9 cellular contexts compared by ENCODE assay signal in the genomic region with DNA sequence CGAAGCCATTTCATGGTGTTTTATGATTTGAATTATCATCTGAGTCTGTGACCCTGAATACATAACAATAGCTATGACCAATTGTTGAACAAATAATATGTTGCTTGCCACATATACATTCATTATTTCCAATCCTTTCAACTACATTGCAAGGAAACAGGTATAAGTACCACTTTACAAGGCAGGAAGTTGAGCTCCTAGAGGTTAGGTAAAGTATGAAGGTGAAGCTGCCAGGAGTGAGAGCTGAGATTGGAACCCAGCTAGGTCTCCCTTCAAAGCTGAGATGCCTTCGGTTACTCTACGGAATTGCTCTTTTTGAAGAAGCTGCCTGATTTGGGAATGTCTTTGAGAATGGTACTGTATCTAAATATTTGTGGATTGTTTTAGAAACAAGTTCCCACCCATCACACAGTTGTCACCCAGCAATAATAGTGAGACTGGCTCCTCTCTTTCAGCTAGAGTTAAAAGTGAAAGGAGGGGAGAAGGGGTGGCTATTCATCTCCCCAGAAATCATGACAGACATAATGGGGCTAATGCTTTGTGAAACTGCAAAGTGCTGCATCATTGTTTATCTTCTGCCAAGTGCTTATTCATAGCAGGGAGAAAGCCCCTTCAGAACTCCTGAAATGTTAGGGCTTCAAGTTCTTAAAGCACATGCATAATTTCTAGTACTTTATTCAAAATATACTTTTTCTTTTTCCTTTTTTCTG.
A peak's percentile ranks its signal among the peaks of the same experiment; 100 is the strongest.
DNase-seq lines count a peak whose midpoint lies in the region; ATAC-seq lines count a peak whose summit lies in the region.
"Had no signal": no experiment of that assay in that cellular context is flagged by ENCODE, and none has a peak within 500 bp of the region (broad histone marks: within the 10 kb centered on the region; RNA-seq: fewer than 3 reads in every experiment).

No MANE protein-coding gene starts in this region.

- H3K27ac ChIP-seq in cingulate gyrus (ENCODE audit: low read depth, low read length) = peak overlapping the region; percentile 39
- H3K27ac ChIP-seq: parathyroid adenoma, SK-N-MC had no signal

- peaks cover 23 to 42% (median 33%) of the 10 kb centered on the region in 4 donors for H3K4me1 Mint-ChIP-seq in naive thymus-derived CD8-positive, alpha-beta T cell

- H3K4me3 Mint-ChIP-seq in naive thymus-derived CD8-positive, alpha-beta T cell = peak overlapping the region in 1 of 10 donors; percentile 22

- H3K27me3 Mint-ChIP-seq in naive thymus-derived CD8-positive, alpha-beta T cell = no peaks in the 10 kb centered on the region

- POLR2A ChIA-PET in naive thymus-derived CD8-positive, alpha-beta T cell (lab: Charles Lee) = interaction anchor here (0.5 to 1.7 kb wide), 7 partner anchors 9 to 242 kb away, joined by 3 to 4 read pairs (median 3); a partner anchor contains a TSS

- peak; percentile 54 for DNase-seq in Daoy (ENCODE audit: low read depth)
- DNase-seq in NCI-H1105 treated with DMSO at 0.1 percent for 48 hours (lab: John Stamatoyannopoulos, UW) = peak; percentile 46
- peak in 2 of 10 donors; percentile 8 to 28 for DNase-seq in naive thymus-derived CD8-positive, alpha-beta T cell
- DNase-seq in cerebellar nuclear complex (lab: John Stamatoyannopoulos, UW) = no peak
- DNase-seq in NCI-H526 (lab: John Stamatoyannopoulos, UW) = no peak
- DNase-seq in activated CD4-positive, alpha-beta T cell treated with anti-CD3 and anti-CD28 coated beads, Interleukin-2, amount 50 U/mL, for 48 hours = no peak

- peak; percentile 74 to 76 for ATAC-seq in naive thymus-derived CD8-positive, alpha-beta T cell

- H3K9me3 Mint-ChIP-seq in naive thymus-derived CD8-positive, alpha-beta T cell = peaks cover 3 to 24% (median 12%) of the 10 kb centered on the region in 9 donors

- H3K36me3 Mint-ChIP-seq in naive thymus-derived CD8-positive, alpha-beta T cell = peaks cover 20 to 28% (median 26%) of the 10 kb centered on the region in 3 donors

- H3K27ac Mint-ChIP-seq in naive thymus-derived CD8-positive, alpha-beta T cell = peak overlapping the region; percentile 53 to 91 (median 72)

Comparison
In these comparisons a context has a peak if more than half of its experiments do, and no peak if none do; other contexts are left out.
1. DNase-seq: peak in Daoy (single experiment) and NCI-H1105 treated with DMSO at 0.1 percent for 48 hours (single experiment); none in cerebellar nuclear complex (0 of 2), NCI-H526 (0 of 2) and activated CD4-positive, alpha-beta T cell treated with anti-CD3 and anti-CD28 coated beads, Interleukin-2, amount 50 U/mL, for 48 hours (0 of 2).